In genomic region chr20:21607971-21608735, GRCh38 we compare ENCODE assay signal across 11 cellular contexts.
DNase-seq lines count a peak whose midpoint lies in the region; ATAC-seq, FAIRE-seq and TF ChIP-seq lines count a peak whose summit lies in the region.
"Had no signal": no experiment of that assay in that cellular context is flagged by ENCODE, and none has a peak within 500 bp of the region (broad histone marks: within the 10 kb centered on the region; RNA-seq: fewer than 3 reads in every experiment).

No MANE protein-coding gene starts in this region.

- FAIRE-seq in urothelium cell line (lab: Jason Lieb, UNC): no peak

- H3K27me3 Mint-ChIP-seq in activated T-cell treated with anti-CD3 and anti-CD28 coated beads, Interleukin-2, amount 50 U/mL, for 24 hours: peaks cover 50% of the 10 kb centered on the region

- no peaks in the 10 kb centered on the region for H3K4me1 Mint-ChIP-seq in activated T-cell treated with anti-CD3 and anti-CD28 coated beads, Interleukin-2, amount 50 U/mL, for 24 hours (ENCODE audit: low read depth)
- H3K4me1 Mint-ChIP-seq: central memory CD8-positive, alpha-beta T cell had no signal

- no peak overlapping the region for H3K27ac ChIP-seq in left ventricle myocardium inferior (replicated peaks)

- H3K27me3 ChIP-seq in left ventricle myocardium inferior (ENCODE audit: low read depth): peaks cover 69% of the 10 kb centered on the region

- intact Hi-C loops in left ventricle myocardium inferior (cut with micrococcal nuclease): no loop called here
- intact Hi-C loops in Right ventricle myocardium superior (cut with DNase I): no loop called here
- intact Hi-C loops in left colon (cut with DNase I, micrococcal nuclease): no loop called here

- peaks cover 22% of the 10 kb centered on the region for H3K9me3 ChIP-seq in left ventricle myocardium inferior (replicated peaks)

- TF ChIP-seq CTCF in left ventricle myocardium inferior (IDR thresholded peaks at IDR 0.05; ENCODE audit: borderline replicate concordance): no peak

- in situ Hi-C loops in SK-MEL-5 (cut with HindIII; ENCODE audit: low pct_unique_long_range_greater_than_20kb, low sequenced_read_pairs): no loop called here

- no peak overlapping the region for H3K4me3 ChIP-seq in left ventricle myocardium inferior

- no peaks in the 10 kb centered on the region for H3K4me1 ChIP-seq in left ventricle myocardium inferior

- H3K36me3 Mint-ChIP-seq in activated T-cell treated with anti-CD3 and anti-CD28 coated beads, Interleukin-2, amount 50 U/mL, for 24 hours (ENCODE audit: low read depth): no peaks in the 10 kb centered on the region

- DNase-seq in left ventricle myocardium inferior (peak; percentile 20), Right ventricle myocardium superior (no peak), SK-MEL-5 (ENCODE audit: low read depth, low spot score) (peak; percentile 15), left colon (peak in 1 of 2 donors; percentile 40), urothelium cell line (ENCODE audit: low spot score) (peak; percentile 67)
- DNase-seq in stimulated activated CD4-positive, alpha-beta T cell treated with anti-CD3 and anti-CD28 coated beads, Interleukin-4, amount 100 ng/mL, for 1 hour: no peak
- no peak for DNase-seq in activated CD4-positive, CD25-positive, alpha-beta regulatory T cell (lab: John Stamatoyannopoulos, UW)
- DNase-seq in activated T-cell treated with anti-CD3 and anti-CD28 coated beads, Interleukin-2, amount 50 U/mL, for 24 hours: no peak
- DNase-seq: activated T-cell treated with anti-CD3 and anti-CD28 coated beads, Interleukin-2, amount 50 U/mL, for 48 hours; Karpas-422 had no signal

- H3K9me3 Mint-ChIP-seq in activated T-cell treated with anti-CD3 and anti-CD28 coated beads, Interleukin-2, amount 50 U/mL, for 24 hours: peaks cover 6% of the 10 kb centered on the region

- H3K36me3 ChIP-seq in left ventricle myocardium inferior: no peaks in the 10 kb centered on the region

- H3K4me3 Mint-ChIP-seq in activated T-cell treated with anti-CD3 and anti-CD28 coated beads, Interleukin-2, amount 50 U/mL, for 24 hours: no peak overlapping the region
- H3K4me3 Mint-ChIP-seq: central memory CD8-positive, alpha-beta T cell had no signal

- no peak overlapping the region for H3K27ac Mint-ChIP-seq in activated T-cell treated with anti-CD3 and anti-CD28 coated beads, Interleukin-2, amount 50 U/mL, for 24 hours

- ATAC-seq in Right ventricle myocardium superior (ENCODE audit: poor library complexity): no peak
- ATAC-seq in left colon: peak; percentile 66

Comparison
In these comparisons a context has a peak if more than half of its experiments do, and no peak if none do; other contexts are left out.
1. DNase-seq: peak in left ventricle myocardium inferior (single experiment), SK-MEL-5 (single experiment) and urothelium cell line (single experiment); none in Right ventricle myocardium superior (single experiment), stimulated activated CD4-positive, alpha-beta T cell treated with anti-CD3 and anti-CD28 coated beads, Interleukin-4, amount 100 ng/mL, for 1 hour (single experiment), activated CD4-positive, CD25-positive, alpha-beta regulatory T cell (0 of 4) and activated T-cell treated with anti-CD3 and anti-CD28 coated beads, Interleukin-2, amount 50 U/mL, for 24 hours (single experiment).